Comparison of ENCODE assay signal across 9 cellular contexts in genomic region chr11:116193321-116194114, GRCh38.
A peak's percentile ranks its signal among the peaks of the same experiment; 100 is the strongest.
DNase-seq lines count a peak whose midpoint lies in the region; ATAC-seq and TF ChIP-seq lines count a peak whose summit lies in the region.
"Had no signal": no experiment of that assay in that cellular context is flagged by ENCODE, and none has a peak within 500 bp of the region (broad histone marks: within the 10 kb centered on the region; RNA-seq: fewer than 3 reads in every experiment).

No MANE protein-coding gene starts in this region.

- no peaks in the 10 kb centered on the region for H3K9me3 ChIP-seq in right atrium auricular region
- H3K9me3 ChIP-seq in CD4-positive, alpha-beta T cell (ENCODE audit: control insufficient read depth, low read length) = no peaks in the 10 kb centered on the region

- CTCF ChIA-PET in CD4-positive, alpha-beta T cell (lab: Charles Lee) = no interaction called here

- peak overlapping the region; percentile 11 to 39 for H3K27ac ChIP-seq in right atrium auricular region
- H3K27ac ChIP-seq in CD4-positive, alpha-beta T cell (ENCODE audit: low read depth, low read length) = no peak overlapping the region

- H3K36me3 Mint-ChIP-seq in activated T-cell treated with anti-CD3 and anti-CD28 coated beads, Interleukin-2, amount 50 U/mL, for 4 hours (ENCODE audit: insufficient read depth) = no peaks in the 10 kb centered on the region
- no peaks in the 10 kb centered on the region for H3K36me3 Mint-ChIP-seq in CD4-positive, alpha-beta T cell (ENCODE audit: low read depth)

- no peaks in the 10 kb centered on the region for H3K36me3 ChIP-seq in H7 (replicated peaks; ENCODE audit: control insufficient read depth, insufficient read depth, low read length)
- no peaks in the 10 kb centered on the region for H3K36me3 ChIP-seq in right atrium auricular region

- H3K27ac Mint-ChIP-seq in CD4-positive, alpha-beta T cell = no peak overlapping the region
- H3K27ac Mint-ChIP-seq: memory B cell had no signal

- no peak overlapping the region for H3K4me3 Mint-ChIP-seq in activated T-cell treated with anti-CD3 and anti-CD28 coated beads, Interleukin-2, amount 50 U/mL, for 4 hours
- no peak overlapping the region for H3K4me3 Mint-ChIP-seq in CD4-positive, alpha-beta T cell
- H3K4me3 Mint-ChIP-seq: memory B cell had no signal

- peak; percentile 85 for DNase-seq in H7
- DNase-seq in right atrium auricular region (ENCODE audit: low spot score) = no peak
- DNase-seq in pulmonary artery endothelial cell (ENCODE audit: low read depth, low spot score) = peak; percentile 13
- DNase-seq in activated T-cell treated with anti-CD3 and anti-CD28 coated beads, Interleukin-2, amount 50 U/mL, for 4 hours = no peak
- no peak for DNase-seq in CD4-positive, alpha-beta T cell
- no peak for DNase-seq in activated effector memory CD4-positive, alpha-beta T cell treated with Interleukin-2 at 50 U/mL for 16 hours

- no peak for ATAC-seq in activated T-cell treated with anti-CD3 and anti-CD28 coated beads, Interleukin-2, amount 50 U/mL, for 4 hours
- ATAC-seq in CD4-positive, alpha-beta T cell (ENCODE audit: poor library complexity) = no peak
- ATAC-seq in GM18867 (IDR thresholded peaks at IDR 0.05; ENCODE audit: unreplicated experiment) = no peak

- intact Hi-C loops in CD4-positive, alpha-beta T cell (cut with DNase I, micrococcal nuclease) = no loop called here

- peaks cover 0 to 21% of the 10 kb centered on the region in 2 donors for H3K4me1 ChIP-seq in right atrium auricular region

- TF ChIP-seq CTCF in WI38 (IDR thresholded peaks at IDR 0.05; ENCODE audit: low read depth, low read length) = no peak
- peak in 1 of 2 donors; percentile 24 for TF ChIP-seq CTCF in right atrium auricular region (IDR thresholded peaks at IDR 0.05)
- TF ChIP-seq CTCF in CD4-positive, alpha-beta T cell (IDR thresholded peaks at IDR 0.05) = no peak

- H3K9me3 Mint-ChIP-seq in activated T-cell treated with anti-CD3 and anti-CD28 coated beads, Interleukin-2, amount 50 U/mL, for 4 hours = no peaks in the 10 kb centered on the region
- no peaks in the 10 kb centered on the region for H3K9me3 Mint-ChIP-seq in CD4-positive, alpha-beta T cell
- H3K9me3 Mint-ChIP-seq: memory B cell had no signal

- H3K4me3 ChIP-seq in H7 (ENCODE audit: insufficient read depth, low read depth, low read length) = peak overlapping the region; percentile 55
- H3K4me3 ChIP-seq in WI38 (ENCODE audit: low read depth, low read length) = peak overlapping the region; percentile 34
- H3K4me3 ChIP-seq in right atrium auricular region = peak overlapping the region; percentile 34 to 52

- POLR2A ChIA-PET in CD4-positive, alpha-beta T cell (lab: Charles Lee) = no interaction called here

- no peaks in the 10 kb centered on the region for H3K4me1 Mint-ChIP-seq in activated T-cell treated with anti-CD3 and anti-CD28 coated beads, Interleukin-2, amount 50 U/mL, for 4 hours (ENCODE audit: low read depth)
- H3K4me1 Mint-ChIP-seq in CD4-positive, alpha-beta T cell (ENCODE audit: low read depth) = no peaks in the 10 kb centered on the region

- H3K27me3 ChIP-seq in H7 (ENCODE audit: control insufficient read depth, insufficient read depth, low read length) (peaks cover 5% of the 10 kb centered on the region; the same call in 1 of the 2 replicates), right atrium auricular region (no peaks in the 10 kb centered on the region)
- peaks cover 37% of the 10 kb centered on the region for H3K27me3 ChIP-seq in CD4-positive, alpha-beta T cell (ENCODE audit: control insufficient read depth, insufficient read depth, low read length)

- peaks cover 46% of the 10 kb centered on the region for H3K27me3 Mint-ChIP-seq in activated T-cell treated with anti-CD3 and anti-CD28 coated beads, Interleukin-2, amount 50 U/mL, for 4 hours (ENCODE audit: low read depth)
- peaks cover 63% of the 10 kb centered on the region for H3K27me3 Mint-ChIP-seq in CD4-positive, alpha-beta T cell

Comparison
In these comparisons a context has a peak if more than half of its experiments do, and no peak if none do; other contexts are left out.
1. DNase-seq: peak in H7 (single experiment) and pulmonary artery endothelial cell (single experiment); none in right atrium auricular region (single experiment), activated T-cell treated with anti-CD3 and anti-CD28 coated beads, Interleukin-2, amount 50 U/mL, for 4 hours (single experiment), CD4-positive, alpha-beta T cell (0 of 10) and activated effector memory CD4-positive, alpha-beta T cell treated with Interleukin-2 at 50 U/mL for 16 hours (single experiment).
2. Peak in every context shown above with its lines, with median percentiles within 50 percentile points of each other: H3K4me3 ChIP-seq.